In the genomic region with DNA sequence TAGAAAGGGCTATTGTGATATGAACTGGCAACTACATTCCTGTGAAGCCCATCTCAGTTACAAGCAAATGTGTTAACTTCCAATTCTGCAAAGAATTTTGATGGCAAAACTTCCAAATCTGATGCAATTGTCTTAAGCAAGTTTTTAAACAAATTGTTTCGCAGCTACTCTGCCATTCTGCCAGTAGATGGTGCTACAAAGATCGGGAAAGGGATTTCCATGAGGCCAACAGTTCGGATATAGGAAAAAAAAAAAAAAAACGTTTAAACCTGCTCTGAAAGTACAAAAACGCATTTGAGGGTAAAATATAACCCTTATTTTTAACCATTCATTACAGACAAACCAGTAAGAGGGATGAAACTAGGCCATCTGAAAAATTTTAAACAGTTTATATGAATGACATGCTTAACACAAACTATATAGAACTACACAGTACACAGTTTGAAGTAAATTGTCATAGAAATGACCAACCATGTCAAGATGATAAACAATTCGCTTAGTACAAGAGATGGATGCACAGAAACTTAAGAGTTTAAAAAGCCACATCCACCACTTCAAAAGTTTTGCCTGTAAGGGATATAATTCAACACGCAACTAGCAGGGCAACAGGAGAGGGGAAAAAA, we compare ENCODE assay signal across 1 cellular context.
TF ChIP-seq lines count a peak whose summit lies in the region.

No MANE protein-coding gene starts in this region.

TF ChIP-seq in HEK293, 187 proteins besides CTCF, POLR2A, EP300 and RAD21 (continued from another document):
- TF ChIP-seq, protein P1, sequence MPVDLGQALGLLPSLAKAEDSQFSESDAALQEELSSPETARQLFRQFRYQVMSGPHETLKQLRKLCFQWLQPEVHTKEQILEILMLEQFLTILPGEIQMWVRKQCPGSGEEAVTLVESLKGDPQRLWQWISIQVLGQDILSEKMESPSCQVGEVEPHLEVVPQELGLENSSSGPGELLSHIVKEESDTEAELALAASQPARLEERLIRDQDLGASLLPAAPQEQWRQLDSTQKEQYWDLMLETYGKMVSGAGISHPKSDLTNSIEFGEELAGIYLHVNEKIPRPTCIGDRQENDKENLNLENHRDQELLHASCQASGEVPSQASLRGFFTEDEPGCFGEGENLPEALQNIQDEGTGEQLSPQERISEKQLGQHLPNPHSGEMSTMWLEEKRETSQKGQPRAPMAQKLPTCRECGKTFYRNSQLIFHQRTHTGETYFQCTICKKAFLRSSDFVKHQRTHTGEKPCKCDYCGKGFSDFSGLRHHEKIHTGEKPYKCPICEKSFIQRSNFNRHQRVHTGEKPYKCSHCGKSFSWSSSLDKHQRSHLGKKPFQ (tag by site-specific recombination; IDR thresholded peaks at IDR 0.05) = no peak
- TF ChIP-seq, protein P2, sequence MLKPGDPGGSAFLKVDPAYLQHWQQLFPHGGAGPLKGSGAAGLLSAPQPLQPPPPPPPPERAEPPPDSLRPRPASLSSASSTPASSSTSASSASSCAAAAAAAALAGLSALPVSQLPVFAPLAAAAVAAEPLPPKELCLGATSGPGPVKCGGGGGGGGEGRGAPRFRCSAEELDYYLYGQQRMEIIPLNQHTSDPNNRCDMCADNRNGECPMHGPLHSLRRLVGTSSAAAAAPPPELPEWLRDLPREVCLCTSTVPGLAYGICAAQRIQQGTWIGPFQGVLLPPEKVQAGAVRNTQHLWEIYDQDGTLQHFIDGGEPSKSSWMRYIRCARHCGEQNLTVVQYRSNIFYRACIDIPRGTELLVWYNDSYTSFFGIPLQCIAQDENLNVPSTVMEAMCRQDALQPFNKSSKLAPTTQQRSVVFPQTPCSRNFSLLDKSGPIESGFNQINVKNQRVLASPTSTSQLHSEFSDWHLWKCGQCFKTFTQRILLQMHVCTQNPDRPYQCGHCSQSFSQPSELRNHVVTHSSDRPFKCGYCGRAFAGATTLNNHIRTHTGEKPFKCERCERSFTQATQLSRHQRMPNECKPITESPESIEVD (tag by site-specific recombination; IDR thresholded peaks at IDR 0.05) = peak; percentile 72
TF ChIP-seq in HEK293: peak in this region for 17.
